ENCODE assay signal across 20 cellular contexts in the genomic region with DNA sequence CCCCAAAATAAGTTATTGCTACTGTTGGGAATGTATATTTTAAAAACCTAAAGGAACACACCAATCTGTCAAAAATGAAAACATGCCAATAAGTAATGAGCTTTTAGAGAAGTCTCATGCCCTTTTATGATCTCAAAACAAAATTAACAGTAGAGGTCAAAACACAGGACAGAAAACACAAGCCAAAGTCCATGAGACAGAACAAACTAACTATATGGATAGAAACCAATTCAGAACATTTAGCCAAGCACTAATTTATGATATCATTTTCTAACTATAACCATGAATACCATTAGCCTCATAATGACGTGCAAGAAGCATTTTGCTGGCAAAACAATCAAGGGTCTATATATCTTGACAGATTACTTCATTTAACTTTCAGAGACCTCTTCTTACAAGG.
"Had no signal": no experiment of that assay in that cellular context is flagged by ENCODE, and none has a peak within 500 bp of the region (broad histone marks: within the 10 kb centered on the region; RNA-seq: fewer than 3 reads in every experiment).

No MANE protein-coding gene starts in this region.

- H3K9me3 Mint-ChIP-seq: dendritic cell treated with granulocyte-macrophage colony-stimulating factor and Interleukin-4, amounts not matched to agents 40 ng/mL and 50 ng/mL, for 4 days; naive B cell; nephron progenitor cell; stimulated activated memory B cell treated with anti-CD40 and anti-IgM and Interleukin-4, amounts not matched to agents 10 μg/mL and 1 μg/mL and 100 μg/mL, for 72 hours; stimulated activated naive CD8-positive, alpha-beta T cell treated with anti-CD3 and anti-CD28 coated beads, Interleukin-15, Interleukin-2, amounts not matched to agents 100 ng/mL and 50 ng/mL, for 24 hours had no signal

- H3K27me3 ChIP-seq: gastrocnemius medialis, left lung, spleen, transverse colon had no signal

- H3K4me3 Mint-ChIP-seq: dendritic cell treated with granulocyte-macrophage colony-stimulating factor and Interleukin-4, amounts not matched to agents 40 ng/mL and 50 ng/mL, for 4 days; naive B cell; nephron progenitor cell; stimulated activated memory B cell treated with anti-CD40 and anti-IgM and Interleukin-4, amounts not matched to agents 10 μg/mL and 1 μg/mL and 100 μg/mL, for 72 hours; stimulated activated naive CD8-positive, alpha-beta T cell treated with anti-CD3 and anti-CD28 coated beads, Interleukin-15, Interleukin-2, amounts not matched to agents 100 ng/mL and 50 ng/mL, for 24 hours had no signal

- H3K36me3 Mint-ChIP-seq: naive B cell; stimulated activated memory B cell treated with anti-CD40 and anti-IgM and Interleukin-4, amounts not matched to agents 10 μg/mL and 1 μg/mL and 100 μg/mL, for 72 hours had no signal

- ATAC-seq: gastrocnemius medialis; left lung; lower lobe of right lung; psoas muscle; sciatic nerve; stimulated activated memory B cell treated with anti-CD40 and anti-IgM and Interleukin-4, amounts not matched to agents 10 μg/mL and 1 μg/mL and 100 μg/mL, for 72 hours had no signal

- H3K4me1 Mint-ChIP-seq: naive B cell; stimulated activated memory B cell treated with anti-CD40 and anti-IgM and Interleukin-4, amounts not matched to agents 10 μg/mL and 1 μg/mL and 100 μg/mL, for 72 hours had no signal

- H3K4me1 ChIP-seq: spleen had no signal

- DNase-seq: cerebellar nuclear complex; gastrocnemius medialis; islet precursor cell; left lung; lower lobe of right lung; mesenchymal stem cell; naive B cell; nephron progenitor cell; psoas muscle; retina; spleen; stimulated activated CD4-positive, alpha-beta T cell treated with anti-CD3 and anti-CD28 coated beads, Interleukin-15, amount 100 ng/mL, for 24 hours; stimulated activated CD4-positive, alpha-beta T cell treated with anti-CD3 and anti-CD28 coated beads, Interleukin-1b, Interleukin-23, amount 100 ng/mL, for 48 hours; stimulated activated CD4-positive, alpha-beta T cell treated with anti-CD3 and anti-CD28 coated beads, Interleukin-4, amount 100 ng/mL, for 24 hours; transverse colon had no signal

- H3K27me3 Mint-ChIP-seq: dendritic cell treated with granulocyte-macrophage colony-stimulating factor and Interleukin-4, amounts not matched to agents 40 ng/mL and 50 ng/mL, for 4 days; stimulated activated memory B cell treated with anti-CD40 and anti-IgM and Interleukin-4, amounts not matched to agents 10 μg/mL and 1 μg/mL and 100 μg/mL, for 72 hours; stimulated activated naive CD8-positive, alpha-beta T cell treated with anti-CD3 and anti-CD28 coated beads, Interleukin-15, Interleukin-2, amounts not matched to agents 100 ng/mL and 50 ng/mL, for 24 hours had no signal

- H3K27ac ChIP-seq: gastrocnemius medialis, left lung, lower lobe of right lung, psoas muscle, spleen, thoracic aorta, transverse colon had no signal

- H3K36me3 ChIP-seq: gastrocnemius medialis, left lung, spleen, thoracic aorta, transverse colon had no signal

- H3K27ac Mint-ChIP-seq: dendritic cell treated with granulocyte-macrophage colony-stimulating factor and Interleukin-4, amounts not matched to agents 40 ng/mL and 50 ng/mL, for 4 days; naive B cell; nephron progenitor cell; stimulated activated memory B cell treated with anti-CD40 and anti-IgM and Interleukin-4, amounts not matched to agents 10 μg/mL and 1 μg/mL and 100 μg/mL, for 72 hours; stimulated activated naive CD8-positive, alpha-beta T cell treated with anti-CD3 and anti-CD28 coated beads, Interleukin-15, Interleukin-2, amounts not matched to agents 100 ng/mL and 50 ng/mL, for 24 hours had no signal

- H3K9me3 ChIP-seq: gastrocnemius medialis, left lung, lower lobe of right lung, psoas muscle, spleen, thoracic aorta, transverse colon had no signal

- H3K4me3 ChIP-seq: gastrocnemius medialis, left lung, lower lobe of right lung, psoas muscle, spleen, thoracic aorta, transverse colon had no signal
